In the genomic region with DNA sequence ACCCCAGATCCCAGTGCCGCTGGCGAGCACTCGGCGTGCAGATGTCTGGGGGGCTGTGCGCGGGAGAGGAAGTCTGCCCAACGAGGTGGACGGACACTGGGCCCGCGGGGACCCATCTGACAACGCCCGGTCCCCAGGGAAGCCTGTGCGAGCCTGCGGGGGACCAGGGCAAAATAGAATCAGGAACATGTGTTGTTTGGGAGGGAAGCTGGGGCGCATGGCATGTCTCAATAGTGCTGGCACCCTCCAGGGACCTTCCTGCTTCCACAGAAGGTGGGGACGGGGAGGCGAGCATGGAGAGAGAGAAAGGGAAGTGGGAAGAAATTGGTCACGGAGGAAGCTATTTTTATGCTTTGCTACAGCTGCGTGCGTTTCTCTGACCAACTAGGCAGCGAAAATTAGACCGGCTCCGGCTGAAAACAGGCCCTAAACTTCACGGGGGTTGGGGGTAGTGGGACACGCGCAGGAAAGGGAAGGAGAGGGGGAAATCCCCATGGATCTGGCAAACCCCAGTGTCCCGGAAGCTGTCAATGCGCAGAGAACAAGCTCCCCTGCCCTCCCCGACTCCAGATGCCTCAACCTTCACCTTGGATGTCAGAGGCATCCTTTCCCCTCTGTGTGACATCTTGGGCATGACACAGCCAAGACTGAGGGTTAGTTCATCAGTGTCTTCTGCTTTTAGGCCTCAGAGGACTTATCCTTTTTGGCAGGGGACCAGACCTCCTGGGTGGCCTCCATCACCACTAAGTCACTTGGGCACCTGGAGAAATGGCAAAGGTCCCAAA, we compare ENCODE assay signal across 8 cellular contexts.
DNase-seq lines count a peak whose midpoint lies in the region; ATAC-seq, FAIRE-seq and TF ChIP-seq lines count a peak whose summit lies in the region.

No MANE protein-coding gene starts in this region.

- no peak for ATAC-seq in GM21786 (IDR thresholded peaks at IDR 0.05; ENCODE audit: unreplicated experiment)
- ATAC-seq in GM19467 (IDR thresholded peaks at IDR 0.05; ENCODE audit: unreplicated experiment): no peak

- DNase-seq in GM12891 (ENCODE audit: insufficient read length, low spot score): peak; percentile 21
- peak; percentile 59 for DNase-seq in NCI-H2171 treated with DMSO at 0.1 percent for 48 hours (lab: John Stamatoyannopoulos, UW)
- peak in 3 of 10 donors; percentile 15 to 59 (median 40) for DNase-seq in dorsolateral prefrontal cortex
- DNase-seq in nephron progenitor cell: no peak
- no peak for DNase-seq in NCI-H2227 (lab: John Stamatoyannopoulos, UW; ENCODE audit: unreplicated experiment)
- no peak for DNase-seq in NCI-H2227 treated with DMSO at 0.1 percent for 48 hours (lab: John Stamatoyannopoulos, UW)

- peak; percentile 90 for FAIRE-seq in GM12891 (lab: Jason Lieb, UNC)

- TF ChIP-seq POLR2A in GM12891 (IDR thresholded peaks at IDR 0.05; ENCODE audit: low read depth, low read length): no peak

- TF ChIP-seq CTCF in dorsolateral prefrontal cortex (IDR thresholded peaks at IDR 0.05 in 54 of 56, conservative IDR thresholded peaks at IDR 0.05 in 2 of 56; ENCODE audit: low read depth in 1 of 56, partially characterized antibody in 56 of 56) (peak in 3 of 56 donors; percentile 3 to 14 (median 5)), nephron progenitor cell (IDR thresholded peaks at IDR 0.05) (no peak)

- peak overlapping the region; percentile 16 to 75 (median 56) for H3K4me3 ChIP-seq in dorsolateral prefrontal cortex

- intact Hi-C loops in dorsolateral prefrontal cortex (cut with DNase I): loop anchor here (5.0 to 10.0 kb wide), 10 partner anchors 95 to 543 kb away; no protein-coding TSS in a partner anchor

- H3K27me3 ChIP-seq in dorsolateral prefrontal cortex: peaks cover 0 to 74% (median 19%) of the 10 kb centered on the region in 45 donors

- peaks cover 30% of the 10 kb centered on the region for H3K4me1 Mint-ChIP-seq in nephron progenitor cell

- peak overlapping the region in 43 of 59 donors; percentile 6 to 80 (median 54) for H3K27ac ChIP-seq in dorsolateral prefrontal cortex

- peak overlapping the region; percentile 73 for H3K4me3 Mint-ChIP-seq in nephron progenitor cell

- peaks cover 30% of the 10 kb centered on the region for H3K9me3 Mint-ChIP-seq in nephron progenitor cell

- H3K27ac Mint-ChIP-seq in nephron progenitor cell: no peak overlapping the region

- H3K27me3 Mint-ChIP-seq in nephron progenitor cell (ENCODE audit: low read depth, poor library complexity): peaks cover 40% of the 10 kb centered on the region

- no peaks in the 10 kb centered on the region for H3K36me3 Mint-ChIP-seq in nephron progenitor cell (ENCODE audit: low read depth)

TF ChIP-seq in GM12891, 5 proteins besides CTCF, POLR2A, EP300 and RAD21:
- TF ChIP-seq PAX5 (IDR thresholded peaks at IDR 0.05; ENCODE audit: insufficient read depth, low read length, severe bottlenecking): no peak
- no peak for TF ChIP-seq POU2F2 (IDR thresholded peaks at IDR 0.05; ENCODE audit: low read depth, low read length)
- peak; percentile 83 for TF ChIP-seq SPI1 (IDR thresholded peaks at IDR 0.05; ENCODE audit: low read depth, low read length)
- no peak for TF ChIP-seq TAF1 (IDR thresholded peaks at IDR 0.05; ENCODE audit: low read depth, low read length)
- no peak for TF ChIP-seq POLR2AphosphoS5 (IDR thresholded peaks at IDR 0.05; ENCODE audit: low read depth, low read length)

Comparison
In these comparisons a context has a peak if more than half of its experiments do, and no peak if none do; other contexts are left out.
1. DNase-seq: peak in GM12891 (single experiment) and NCI-H2171 treated with DMSO at 0.1 percent for 48 hours (single experiment); none in nephron progenitor cell (single experiment), NCI-H2227 (single experiment) and NCI-H2227 treated with DMSO at 0.1 percent for 48 hours (single experiment).